32 cellular contexts compared by ENCODE assay signal in the genomic region with DNA sequence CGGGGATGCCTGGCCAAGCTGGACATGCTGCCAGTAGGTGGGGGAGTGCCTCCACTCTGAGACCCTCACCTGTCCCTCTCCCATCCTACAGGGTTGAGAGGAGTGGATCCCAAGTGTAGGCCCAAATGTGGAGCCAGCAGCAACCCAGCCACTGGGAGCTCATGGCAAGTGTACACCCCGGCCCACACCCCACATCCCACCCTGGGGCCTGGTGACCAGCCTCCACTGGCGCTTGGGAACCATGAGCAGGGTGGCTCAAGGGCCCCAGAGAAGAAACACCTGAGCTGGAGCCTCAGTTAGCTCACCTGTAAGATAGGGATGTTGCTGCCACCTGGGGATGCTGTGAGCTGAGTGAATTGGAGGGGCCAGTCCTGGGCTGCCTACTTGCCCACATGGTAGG. TPM values are rescaled to one million over a fixed set of nuclear protein-coding genes. Genes with fewer than 3 reads are reported as not detected.
"Had no signal": no experiment of that assay in that cellular context is flagged by ENCODE, and none has a peak within 500 bp of the region (broad histone marks: within the 10 kb centered on the region; RNA-seq: fewer than 3 reads in every experiment).

No MANE protein-coding gene starts in this region.

- H3K27me3 ChIP-seq: adrenal gland, body of pancreas, gastrocnemius medialis had no signal

- H3K4me1 ChIP-seq: adrenal gland, body of pancreas, esophagus muscularis mucosa, foreskin keratinocyte, gastrocnemius medialis had no signal

- H3K4me3 ChIP-seq: adrenal gland, body of pancreas, coronary artery, dorsolateral prefrontal cortex, esophagus muscularis mucosa, gastrocnemius medialis had no signal

- H3K36me3 ChIP-seq: adrenal gland, esophagus muscularis mucosa, gastrocnemius medialis, WERI-Rb-1 had no signal

- ATAC-seq: activated CD4-positive, CD25-positive, alpha-beta regulatory T cell treated with anti-CD3 and anti-CD28 coated beads, Interleukin-2, amount 50 U/mL, for 24 hours; activated CD8-positive, alpha-beta memory T cell treated with anti-CD3 and anti-CD28 coated beads, Interleukin-2, amount 10 ng/mL, durations not matched to agents 7 days and 5 days; activated CD8-positive, alpha-beta T cell treated with anti-CD3 and anti-CD28 coated beads, Interleukin-2, amount 10 ng/mL, durations not matched to agents 7 days and 5 days; activated naive CD8-positive, alpha-beta T cell treated with anti-CD3 and anti-CD28 coated beads, Interleukin-2, amount 50 U/mL, for 24 hours; body of pancreas; effector memory CD8-positive, alpha-beta T cell; foreskin keratinocyte; gastrocnemius medialis; T-helper 17 cell had no signal

- H3K9me3 ChIP-seq: adrenal gland, body of pancreas, esophagus muscularis mucosa, gastrocnemius medialis had no signal

- H3K27ac ChIP-seq: adrenal gland, body of pancreas, coronary artery, dorsolateral prefrontal cortex, esophagus muscularis mucosa, foreskin keratinocyte, gastrocnemius medialis, WERI-Rb-1 had no signal

- DNase-seq: activated B cell treated with CpG ODN at 0.5 μM for 24 hours; activated CD4-positive, alpha-beta memory T cell treated with anti-CD3 and anti-CD28 coated beads for 36 hours; activated CD4-positive, alpha-beta T cell treated with anti-CD3 and anti-CD28 coated beads for 48 hours; activated CD4-positive, alpha-beta T cell treated with anti-CD3 and anti-CD28 coated beads, Interleukin-2, amount 50 U/mL, for 1 hour; activated CD8-positive, alpha-beta memory T cell treated with anti-CD3 and anti-CD28 coated beads, Interleukin-2, amount 10 ng/mL, durations not matched to agents 7 days and 5 days; activated CD8-positive, alpha-beta memory T cell treated with anti-CD3 and anti-CD28 coated beads, Interleukin-2, amount 50 U/mL, for 4 hours; activated CD8-positive, alpha-beta T cell treated with anti-CD3 and anti-CD28 coated beads, Interleukin-2, amount 10 ng/mL, durations not matched to agents 7 days and 5 days; activated effector memory CD4-positive, alpha-beta T cell treated with anti-CD3 and anti-CD28 coated beads, Interleukin-2, amount 50 U/mL, for 16 hours; activated naive CD4-positive, alpha-beta T cell treated with anti-CD3 and anti-CD28 coated beads for 36 hours; activated naive CD8-positive, alpha-beta T cell treated with anti-CD3 and anti-CD28 coated beads for 36 hours; activated naive CD8-positive, alpha-beta T cell treated with anti-CD3 and anti-CD28 coated beads, Interleukin-2, amount 50 U/mL, for 24 hours; activated T-cell treated with anti-CD3 and anti-CD28 coated beads, Interleukin-2, amount 50 U/mL, for 1 hour; activated T-cell treated with anti-CD3 and anti-CD28 coated beads, Interleukin-2, amount 50 U/mL, for 48 hours; adrenal gland; amygdala; aorta; body of pancreas; central memory CD4-positive, alpha-beta T cell; cerebellar nuclear complex; dorsolateral prefrontal cortex; effector memory CD8-positive, alpha-beta T cell; erythroblast; foreskin keratinocyte; gastrocnemius medialis; glutamatergic neuron; T-helper 1 cell; T-helper 17 cell; T1000; WERI-Rb-1 had no signal

RNA-seq across cellular contexts. Expression of gene RET, which starts 10.4 kb away (rescaled TPM):
- total RNA-seq: activated B cell treated with CpG ODN at 0.5 μM for 24 hours; activated naive CD8-positive, alpha-beta T cell treated with anti-CD3 and anti-CD28 coated beads for 36 hours had no signal
